In genomic region chr17:80856863-80857488, GRCh38 we compare ENCODE assay signal across 8 cellular contexts.
DNase-seq lines count a peak whose midpoint lies in the region; ATAC-seq and TF ChIP-seq lines count a peak whose summit lies in the region.

No MANE protein-coding gene starts in this region.

- H4K20me1 ChIP-seq in Loucy (ENCODE audit: insufficient read depth, low read length, poor library complexity, severe bottlenecking) = no peaks in the 10 kb centered on the region

- H2AFZ ChIP-seq in Loucy (ENCODE audit: low read length) = no peak overlapping the region

- ATAC-seq in omental fat pad (ENCODE audit: low FRiP score) (no peak), HG03520 (IDR thresholded peaks at IDR 0.05; ENCODE audit: unreplicated experiment) (no peak)

- WGBS in endodermal cell (ENCODE audit: insufficient coverage in 1 of 2, insufficient read length in 1 of 2), 2 experiments = 90 to 96% methylated on average over 16 to 18 of the region's 18 CpGs

- H3K36me3 Mint-ChIP-seq in activated naive CD4-positive, alpha-beta T cell treated with anti-CD3 and anti-CD28 coated beads, Interleukin-2, amount 10 ng/mL, durations not matched to agents 7 days and 5 days = peaks cover 79% of the 10 kb centered on the region
- H3K36me3 Mint-ChIP-seq in endodermal cell (ENCODE audit: low read depth) (peaks cover 17% of the 10 kb centered on the region), type B pancreatic cell (peaks cover 18% of the 10 kb centered on the region)

- no peak for DNase-seq in activated naive CD4-positive, alpha-beta T cell treated with anti-CD3 and anti-CD28 coated beads, Interleukin-2, amount 10 ng/mL, durations not matched to agents 7 days and 5 days
- no peak for DNase-seq in activated naive CD4-positive, alpha-beta T cell (lab: John Stamatoyannopoulos, UW)
- DNase-seq in endodermal cell (peak; percentile 44), type B pancreatic cell (ENCODE audit: extremely low spot score, unreplicated experiment) (no peak), omental fat pad (ENCODE audit: low spot score) (no peak), germinal center (ENCODE audit: low spot score) (no peak)

- no peaks in the 10 kb centered on the region for H3K27me3 ChIP-seq in Loucy (ENCODE audit: insufficient read depth, low read length, poor library complexity, severe bottlenecking)
- no peaks in the 10 kb centered on the region for H3K27me3 ChIP-seq in endodermal cell (ENCODE audit: control insufficient read depth, insufficient read depth, low read length, poor library complexity, severe bottlenecking)

- H3K9ac ChIP-seq in Loucy (ENCODE audit: low read depth, low read length, poor library complexity, severe bottlenecking) (peak overlapping the region; percentile 13), endodermal cell (ENCODE audit: extremely low read depth, low read length, poor library complexity, severe bottlenecking) (no peak overlapping the region)

- H3K27ac ChIP-seq in endodermal cell (ENCODE audit: low read depth, low read length) = no peak overlapping the region

- H3K9me3 Mint-ChIP-seq in activated naive CD4-positive, alpha-beta T cell treated with anti-CD3 and anti-CD28 coated beads, Interleukin-2, amount 10 ng/mL, durations not matched to agents 7 days and 5 days = no peaks in the 10 kb centered on the region
- H3K9me3 Mint-ChIP-seq in endodermal cell (no peaks in the 10 kb centered on the region), type B pancreatic cell (no peaks in the 10 kb centered on the region)

- H3K27ac Mint-ChIP-seq in activated naive CD4-positive, alpha-beta T cell treated with anti-CD3 and anti-CD28 coated beads, Interleukin-2, amount 10 ng/mL, durations not matched to agents 7 days and 5 days = peak overlapping the region; percentile 99
- H3K27ac Mint-ChIP-seq in endodermal cell = peak overlapping the region; percentile 17
- H3K27ac Mint-ChIP-seq in type B pancreatic cell = peak overlapping the region; percentile 88

- H3K9me3 ChIP-seq in Loucy (ENCODE audit: insufficient read depth, low read depth, low read length) (no peaks in the 10 kb centered on the region), endodermal cell (ENCODE audit: control insufficient read depth, low read length) (peaks cover 1% of the 10 kb centered on the region)

- no peaks in the 10 kb centered on the region for H3K27me3 Mint-ChIP-seq in activated naive CD4-positive, alpha-beta T cell treated with anti-CD3 and anti-CD28 coated beads, Interleukin-2, amount 10 ng/mL, durations not matched to agents 7 days and 5 days
- H3K27me3 Mint-ChIP-seq in endodermal cell (ENCODE audit: insufficient read depth) (no peaks in the 10 kb centered on the region), type B pancreatic cell (no peaks in the 10 kb centered on the region)

- H3K4me1 ChIP-seq in Loucy (ENCODE audit: insufficient read depth, low read length, poor library complexity, severe bottlenecking) (peaks cover 26% of the 10 kb centered on the region), endodermal cell (ENCODE audit: control insufficient read depth, insufficient read depth, low read length) (no peaks in the 10 kb centered on the region)

- H3K79me2 ChIP-seq in Loucy (ENCODE audit: insufficient read depth, low read length) = no peaks in the 10 kb centered on the region

- H3F3A ChIP-seq in Loucy (ENCODE audit: low read depth) = no peaks in the 10 kb centered on the region

- H3K4me3 ChIP-seq in Loucy (ENCODE audit: low read length, poor library complexity, severe bottlenecking) = no peak overlapping the region
- no peak overlapping the region for H3K4me3 ChIP-seq in endodermal cell (ENCODE audit: low read length)

- H3K4me1 Mint-ChIP-seq in activated naive CD4-positive, alpha-beta T cell treated with anti-CD3 and anti-CD28 coated beads, Interleukin-2, amount 10 ng/mL, durations not matched to agents 7 days and 5 days = peaks cover 97% of the 10 kb centered on the region
- peaks cover 8% of the 10 kb centered on the region for H3K4me1 Mint-ChIP-seq in endodermal cell
- peaks cover 17% of the 10 kb centered on the region for H3K4me1 Mint-ChIP-seq in type B pancreatic cell (ENCODE audit: unreplicated experiment)

- CTCF ChIA-PET in activated naive CD4-positive, alpha-beta T cell treated with anti-CD3 and anti-CD28 coated beads, Interleukin-2, amount 10 ng/mL, durations not matched to agents 7 days and 5 days (lab: Charles Lee) = interaction anchor here (0.8 to 1.3 kb wide), 3 partner anchors 9 to 42 kb away, joined by 3 read pairs; no protein-coding TSS in a partner anchor

- no peaks in the 10 kb centered on the region for H3K9me2 ChIP-seq in Loucy (replicated peaks; ENCODE audit: low read depth, low read length)

- H3K4me3 Mint-ChIP-seq in activated naive CD4-positive, alpha-beta T cell treated with anti-CD3 and anti-CD28 coated beads, Interleukin-2, amount 10 ng/mL, durations not matched to agents 7 days and 5 days = peak overlapping the region; percentile 44
- H3K4me3 Mint-ChIP-seq in endodermal cell = no peak overlapping the region
- H3K4me3 Mint-ChIP-seq in type B pancreatic cell = no peak overlapping the region

- H3K36me3 ChIP-seq in Loucy (ENCODE audit: insufficient read depth, low read length) (peaks cover 7% of the 10 kb centered on the region; the same call in 1 of the 2 replicates), endodermal cell (ENCODE audit: control insufficient read depth, insufficient read depth, low read length) (peaks cover 17% of the 10 kb centered on the region)

- peak overlapping the region; percentile 26 for H3K4me2 ChIP-seq in Loucy (ENCODE audit: low read depth, low read length, poor library complexity, severe bottlenecking)

- no peak for TF ChIP-seq CTCF in Loucy (conservative IDR thresholded peaks at IDR 0.05; ENCODE audit: low read length)
- TF ChIP-seq CTCF in endodermal cell (conservative IDR thresholded peaks at IDR 0.05) = no peak
- no peak for TF ChIP-seq CTCF in type B pancreatic cell (conservative IDR thresholded peaks at IDR 0.05)
- no peak for TF ChIP-seq CTCF in omental fat pad (IDR thresholded peaks at IDR 0.05)

Comparison
In these comparisons a context has a peak if more than half of its experiments do, and no peak if none do; other contexts are left out.
1. H3K27ac Mint-ChIP-seq: peak in every context shown above with its lines; median percentile 99 in activated naive CD4-positive, alpha-beta T cell treated with anti-CD3 and anti-CD28 coated beads, Interleukin-2, amount 10 ng/mL, durations not matched to agents 7 days and 5 days; 88 in type B pancreatic cell; 17 in endodermal cell.